In genomic region chrY:7273587-7274203, GRCh38 we compare ENCODE assay signal across 9 cellular contexts.
A peak's percentile ranks its signal among the peaks of the same experiment; 100 is the strongest.
DNase-seq lines count a peak whose midpoint lies in the region; ATAC-seq lines count a peak whose summit lies in the region.
"Had no signal": no experiment of that assay in that cellular context is flagged by ENCODE, and none has a peak within 500 bp of the region (broad histone marks: within the 10 kb centered on the region; RNA-seq: fewer than 3 reads in every experiment).

No MANE protein-coding gene starts in this region.

- H3K4me1 ChIP-seq in iPS-20b (ENCODE audit: insufficient read depth, low read length), result peaks cover 6% of the 10 kb centered on the region; the same call in 1 of the 2 replicates

- no peaks in the 10 kb centered on the region for H3K27me3 Mint-ChIP-seq in activated T-cell treated with anti-CD3 and anti-CD28 coated beads, Interleukin-2, amount 50 U/mL, for 72 hours (ENCODE audit: low read depth)

- no peaks in the 10 kb centered on the region for H3K36me3 ChIP-seq in KOPT-K1 (ENCODE audit: insufficient read depth, low read length)
- no peaks in the 10 kb centered on the region for H3K36me3 ChIP-seq in iPS-20b (ENCODE audit: insufficient read depth, low read depth, low read length)
- H3K36me3 ChIP-seq: left lung had no signal

- H3K27ac ChIP-seq in KOPT-K1 (ENCODE audit: low read depth, low read length, poor library complexity, severe bottlenecking) (peak overlapping the region; percentile 80), iPS-20b (ENCODE audit: low read length) (no peak overlapping the region)

- no peaks in the 10 kb centered on the region; the same call in 1 of the 2 replicates for H3K27me3 ChIP-seq in iPS-20b (ENCODE audit: insufficient read depth, low read length)
- H3K27me3 ChIP-seq: left lung had no signal

- H3K9me3 Mint-ChIP-seq in activated T-cell treated with anti-CD3 and anti-CD28 coated beads, Interleukin-2, amount 50 U/mL, for 72 hours, result no peaks in the 10 kb centered on the region

- no peaks in the 10 kb centered on the region for H3K4me1 Mint-ChIP-seq in activated T-cell treated with anti-CD3 and anti-CD28 coated beads, Interleukin-2, amount 50 U/mL, for 72 hours (ENCODE audit: low read depth)

- H3K27ac Mint-ChIP-seq in activated T-cell treated with anti-CD3 and anti-CD28 coated beads, Interleukin-2, amount 50 U/mL, for 72 hours, result peak overlapping the region; percentile 98

- H3K9ac ChIP-seq in iPS-20b (ENCODE audit: low read depth, low read length), result peak overlapping the region; percentile 69; the same call in 1 of the 2 replicates

- H3K4me3 Mint-ChIP-seq in activated T-cell treated with anti-CD3 and anti-CD28 coated beads, Interleukin-2, amount 50 U/mL, for 72 hours, result peak overlapping the region in 1 of 2 donors; percentile 98

- peak; percentile 83 for ATAC-seq in GM19397 (IDR thresholded peaks at IDR 0.05; ENCODE audit: unreplicated experiment)
- ATAC-seq in activated T-cell treated with anti-CD3 and anti-CD28 coated beads, Interleukin-2, amount 50 U/mL, for 72 hours (replicated peaks in 1 of 2), result peak in 1 of 2 donors; percentile 88
- ATAC-seq in stimulated activated naive CD8-positive, alpha-beta T cell treated with anti-CD3 and anti-CD28 coated beads, Interleukin-15, Interleukin-2, amounts not matched to agents 100 U/mL and 50 U/mL, for 24 hours, result peak; percentile 89
- ATAC-seq in sciatic nerve, result no peak
- ATAC-seq: left lung had no signal

- H3K4me3 ChIP-seq in iPS-20b (ENCODE audit: low read length), result peak overlapping the region; percentile 72

- H3K9me3 ChIP-seq in KOPT-K1 (ENCODE audit: insufficient read depth, low read length, poor library complexity, severe bottlenecking) (no peaks in the 10 kb centered on the region), iPS-20b (ENCODE audit: insufficient read depth, low read depth, low read length) (no peaks in the 10 kb centered on the region)
- H3K9me3 ChIP-seq: left lung had no signal

- H3K36me3 Mint-ChIP-seq in activated T-cell treated with anti-CD3 and anti-CD28 coated beads, Interleukin-2, amount 50 U/mL, for 72 hours (ENCODE audit: insufficient read depth in 2 of 2), result peaks cover 0 to 10% of the 10 kb centered on the region in 2 donors

- intact Hi-C loops in sciatic nerve (cut with DNase I), result no loop called here

- DNase-seq in activated T-cell treated with anti-CD3 and anti-CD28 coated beads, Interleukin-2, amount 50 U/mL, for 72 hours, result peak in 1 of 2 donors; percentile 88
- peak; percentile 84 for DNase-seq in stimulated activated naive CD8-positive, alpha-beta T cell treated with anti-CD3 and anti-CD28 coated beads, Interleukin-15, Interleukin-2, amounts not matched to agents 100 U/mL and 50 U/mL, for 24 hours
- DNase-seq in GM19238 (ENCODE audit: insufficient read length, low spot score) (no peak), sciatic nerve (ENCODE audit: low spot score) (no peak), NCI-H2081 (lab: John Stamatoyannopoulos, UW) (no peak)
